11 cellular contexts compared by ENCODE assay signal in the genomic region with DNA sequence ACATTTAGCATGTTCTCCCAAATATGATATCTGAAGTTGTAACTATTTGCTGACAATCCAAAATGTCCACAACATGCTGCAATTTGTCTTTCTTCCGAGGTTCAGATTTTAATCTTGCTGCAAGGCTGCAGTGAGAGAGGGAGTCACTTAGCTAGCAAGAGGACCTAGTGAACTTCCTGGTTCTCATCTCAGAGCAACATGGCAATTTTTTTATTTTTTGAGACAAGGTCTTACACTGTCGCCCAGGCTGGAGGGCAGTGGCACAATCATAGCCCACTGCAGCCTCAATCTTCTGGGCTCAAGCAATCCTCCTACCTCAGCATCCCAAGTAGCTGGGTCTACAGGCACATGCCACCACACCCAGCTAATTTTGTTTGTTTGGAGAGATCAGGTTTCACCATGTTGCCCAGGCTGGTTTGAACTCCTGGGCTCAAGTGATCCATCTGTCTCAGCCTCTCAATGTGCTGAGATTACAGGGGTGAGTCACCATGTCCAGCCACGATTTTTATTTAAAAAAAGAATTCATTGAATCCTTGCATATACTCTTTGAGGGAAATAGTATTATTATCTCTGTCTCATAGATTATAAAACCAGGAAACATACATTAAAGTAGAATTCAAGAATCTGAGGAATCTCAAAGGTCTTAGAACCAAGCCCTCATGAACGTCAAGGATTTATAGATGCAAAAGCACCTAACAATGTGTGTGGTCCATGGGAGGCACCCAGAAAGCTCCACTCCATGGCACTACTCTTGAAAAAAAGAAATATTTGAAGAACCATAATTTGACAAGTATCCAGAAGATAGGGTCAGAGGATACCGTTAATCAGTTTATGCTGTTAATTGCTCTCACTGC. TPM values are rescaled to one million over a fixed set of nuclear protein-coding genes. Genes with fewer than 3 reads are reported as not detected.
DNase-seq lines count a peak whose midpoint lies in the region; ATAC-seq and TF ChIP-seq lines count a peak whose summit lies in the region.
"Had no signal": no experiment of that assay in that cellular context is flagged by ENCODE, and none has a peak within 500 bp of the region (broad histone marks: within the 10 kb centered on the region; RNA-seq: fewer than 3 reads in every experiment).

No MANE protein-coding gene starts in this region.

- peaks cover 6% of the 10 kb centered on the region; the same call in 1 of the 2 replicates for H3F3A ChIP-seq in PC-9 (ENCODE audit: insufficient read depth, low read depth)

- DNase-seq in natural killer cell treated with Interleukin-12 subunit alpha and Interleukin-12 subunit beta and Interleukin-15 and Interleukin-18, amount 100 ng/mL, for 72 hours (ENCODE audit: low spot score), result no peak
- DNase-seq in natural killer cell (no peak), PC-9 (peak; percentile 54 to 84), aorta (no peak)
- no peak for DNase-seq in effector memory CD8-positive, alpha-beta T cell
- DNase-seq: activated naive CD4-positive, alpha-beta T cell treated with anti-CD3 and anti-CD28 coated beads for 36 hours; NCI-H1105 had no signal

- peak overlapping the region; percentile 17 for H3K27ac ChIP-seq in PC-9
- no peak overlapping the region for H3K27ac ChIP-seq in aorta (ENCODE audit: low read depth in 1 of 2, low read length in 2 of 2)
- H3K27ac ChIP-seq: BLaER1 had no signal

- no peak for ATAC-seq in natural killer cell treated with Interleukin-12 subunit alpha and Interleukin-12 subunit beta and Interleukin-15 and Interleukin-18, amount 100 ng/mL, for 72 hours
- ATAC-seq in natural killer cell (no peak), esophagus mucosa (peak; percentile 40), GM18909 (IDR thresholded peaks at IDR 0.05; ENCODE audit: poor library complexity, unreplicated experiment) (no peak), aorta (ENCODE audit: low FRiP score) (no peak), HG03469 (IDR thresholded peaks at IDR 0.05; ENCODE audit: unreplicated experiment) (no peak)
- ATAC-seq in effector memory CD8-positive, alpha-beta T cell (replicated peaks), result no peak

- peak overlapping the region; percentile 22 to 44 for H3K27ac Mint-ChIP-seq in natural killer cell treated with Interleukin-12 subunit alpha and Interleukin-12 subunit beta and Interleukin-15 and Interleukin-18, amount 100 ng/mL, for 72 hours
- H3K27ac Mint-ChIP-seq in natural killer cell, result no peak overlapping the region
- H3K27ac Mint-ChIP-seq in effector memory CD8-positive, alpha-beta T cell, result no peak overlapping the region
- H3K27ac Mint-ChIP-seq: activated naive CD4-positive, alpha-beta T cell treated with anti-CD3 and anti-CD28 coated beads for 36 hours had no signal

- intact Hi-C loops in natural killer cell (cut with micrococcal nuclease) (no loop called here), PC-9 (cut with micrococcal nuclease; ENCODE audit: unreplicated experiment) (loop anchor here (5.0 kb wide), 1 partner anchor 109 kb away; no protein-coding TSS in a partner anchor), aorta (cut with DNase I) (no loop called here)

- peaks cover 33 to 47% of the 10 kb centered on the region in 2 donors for H3K4me1 Mint-ChIP-seq in natural killer cell treated with Interleukin-12 subunit alpha and Interleukin-12 subunit beta and Interleukin-15 and Interleukin-18, amount 100 ng/mL, for 72 hours (ENCODE audit: low read depth in 2 of 2)
- peaks cover 21 to 24% of the 10 kb centered on the region in 2 donors for H3K4me1 Mint-ChIP-seq in natural killer cell
- peaks cover 22 to 23% of the 10 kb centered on the region in 2 donors for H3K4me1 Mint-ChIP-seq in effector memory CD8-positive, alpha-beta T cell (ENCODE audit: low read depth in 2 of 2)

- peaks cover 32% of the 10 kb centered on the region for H3K4me1 ChIP-seq in PC-9 (replicated peaks; ENCODE audit: insufficient read depth)
- H3K4me1 ChIP-seq in aorta (ENCODE audit: control insufficient read depth in 1 of 2, insufficient read depth in 2 of 2, low read length in 2 of 2), result no peaks in the 10 kb centered on the region
- H3K4me1 ChIP-seq: BLaER1 had no signal

- H3K9me3 Mint-ChIP-seq in natural killer cell treated with Interleukin-12 subunit alpha and Interleukin-12 subunit beta and Interleukin-15 and Interleukin-18, amount 100 ng/mL, for 72 hours, result peaks cover 3% of the 10 kb centered on the region
- no peaks in the 10 kb centered on the region for H3K9me3 Mint-ChIP-seq in natural killer cell
- H3K9me3 Mint-ChIP-seq in effector memory CD8-positive, alpha-beta T cell, result no peaks in the 10 kb centered on the region
- H3K9me3 Mint-ChIP-seq: activated naive CD4-positive, alpha-beta T cell treated with anti-CD3 and anti-CD28 coated beads for 36 hours had no signal

- no peaks in the 10 kb centered on the region for H3K27me3 ChIP-seq in PC-9 (ENCODE audit: insufficient read depth, low read depth)
- no peaks in the 10 kb centered on the region for H3K27me3 ChIP-seq in aorta (ENCODE audit: control insufficient read depth in 1 of 2, insufficient read depth in 2 of 2, low read length in 1 of 2)
- H3K27me3 ChIP-seq: BLaER1 had no signal

- peak overlapping the region; percentile 40 for H3K4me2 ChIP-seq in PC-9
- H3K4me2 ChIP-seq: BLaER1 had no signal

- CTCF ChIA-PET in PC-9 (lab: Charles Lee), result no interaction called here

- H4K20me1 ChIP-seq in PC-9 (ENCODE audit: insufficient read depth), result no peaks in the 10 kb centered on the region
- H4K20me1 ChIP-seq: BLaER1 had no signal

- no peak overlapping the region for H3K4me3 ChIP-seq in PC-9
- H3K4me3 ChIP-seq in aorta (ENCODE audit: low read length in 2 of 2), result no peak overlapping the region
- H3K4me3 ChIP-seq: BLaER1 had no signal

- BruUV-seq in PC-9 (replicated peaks; lab: Mats Ljungman, UMichigan), result no TSS peak

- no peaks in the 10 kb centered on the region for H3K36me3 ChIP-seq in PC-9 (ENCODE audit: low read depth)
- no peaks in the 10 kb centered on the region for H3K36me3 ChIP-seq in aorta (ENCODE audit: control insufficient read depth in 1 of 2, insufficient read depth in 2 of 2, low read length in 1 of 2)
- H3K36me3 ChIP-seq: BLaER1 had no signal

- no peaks in the 10 kb centered on the region for H3K36me3 Mint-ChIP-seq in natural killer cell treated with Interleukin-12 subunit alpha and Interleukin-12 subunit beta and Interleukin-15 and Interleukin-18, amount 100 ng/mL, for 72 hours
- no peaks in the 10 kb centered on the region for H3K36me3 Mint-ChIP-seq in natural killer cell
- peaks cover 6% of the 10 kb centered on the region for H3K36me3 Mint-ChIP-seq in effector memory CD8-positive, alpha-beta T cell (ENCODE audit: insufficient read depth)

- H3K9me3 ChIP-seq in PC-9 (ENCODE audit: insufficient read depth, low read depth) (no peaks in the 10 kb centered on the region), aorta (ENCODE audit: control insufficient read depth, low read length) (no peaks in the 10 kb centered on the region)
- H3K9me3 ChIP-seq: BLaER1 had no signal

- H3K27me3 Mint-ChIP-seq in natural killer cell treated with Interleukin-12 subunit alpha and Interleukin-12 subunit beta and Interleukin-15 and Interleukin-18, amount 100 ng/mL, for 72 hours, result peaks cover 0 to 3% of the 10 kb centered on the region in 2 donors
- no peaks in the 10 kb centered on the region for H3K27me3 Mint-ChIP-seq in natural killer cell (ENCODE audit: low read depth in 2 of 2)
- no peaks in the 10 kb centered on the region for H3K27me3 Mint-ChIP-seq in effector memory CD8-positive, alpha-beta T cell

- POLR2A ChIA-PET in PC-9 (lab: Charles Lee; ENCODE audit: unreplicated experiment), result no interaction called here

- TF ChIP-seq CTCF in natural killer cell (IDR thresholded peaks at IDR 0.05) (no peak), PC-9 (conservative IDR thresholded peaks at IDR 0.05) (no peak)

- peak overlapping the region; percentile 44 for H3K4me3 Mint-ChIP-seq in natural killer cell treated with Interleukin-12 subunit alpha and Interleukin-12 subunit beta and Interleukin-15 and Interleukin-18, amount 100 ng/mL, for 72 hours
- no peak overlapping the region for H3K4me3 Mint-ChIP-seq in natural killer cell
- H3K4me3 Mint-ChIP-seq in effector memory CD8-positive, alpha-beta T cell, result no peak overlapping the region
- H3K4me3 Mint-ChIP-seq: activated naive CD4-positive, alpha-beta T cell treated with anti-CD3 and anti-CD28 coated beads for 36 hours had no signal

- no peaks in the 10 kb centered on the region for H3K9me2 ChIP-seq in PC-9 (ENCODE audit: insufficient read depth)

- H3K79me2 ChIP-seq in PC-9 (ENCODE audit: low read depth), result no peaks in the 10 kb centered on the region

- no peak overlapping the region for H2AFZ ChIP-seq in PC-9

- 50 to 55% methylated on average over 5 of the region's 5 CpGs for WGBS in aorta, 2 donors

RNA-seq across cellular contexts. Expression of a gene that starts 9.1 kb away (rescaled TPM):
- total RNA-seq in natural killer cell treated with Interleukin-12 subunit alpha and Interleukin-12 subunit beta and Interleukin-15 and Interleukin-18, amount 100 ng/mL, for 72 hours, result 10 to 100 TPM in 1 of 2 donors, not detected in 1; 93.2 TPM
- total RNA-seq in natural killer cell (100 to 1,000 TPM in 1 of 3 donors, 1 to 10 TPM in 1, under 1 TPM in 1; 0.14 to 494 (median 9.5) TPM), PC-9 (2021) (not detected in 2 replicates), esophagus mucosa (0.32 TPM), aorta (10 to 100 TPM in 1 of 2 donors, 1 to 10 TPM in 1; 6.8 to 34.7 TPM)
- polyA plus RNA-seq in aorta, result under 1 TPM in 1 of 2 donors, not detected in 1; 0.38 TPM

Comparison
In these comparisons a context has a peak if more than half of its experiments do, and no peak if none do; other contexts are left out.
1. H3K27ac Mint-ChIP-seq: peak in natural killer cell treated with Interleukin-12 subunit alpha and Interleukin-12 subunit beta and Interleukin-15 and Interleukin-18, amount 100 ng/mL, for 72 hours (2 of 2); none in natural killer cell (0 of 2) and effector memory CD8-positive, alpha-beta T cell (0 of 2).
2. DNase-seq: peak in PC-9 (2 of 2); none in natural killer cell treated with Interleukin-12 subunit alpha and Interleukin-12 subunit beta and Interleukin-15 and Interleukin-18, amount 100 ng/mL, for 72 hours (single experiment), natural killer cell (single experiment), aorta (0 of 2) and effector memory CD8-positive, alpha-beta T cell (0 of 3).